Comparison of ENCODE assay signal across 1 cellular context in genomic region chr12:95102916-95103671, GRCh38.
TF ChIP-seq lines count a peak whose summit lies in the region.

No MANE protein-coding gene starts in this region.

TF ChIP-seq in HEK293, 187 proteins besides CTCF, POLR2A, EP300 and RAD21 (continued from another document and continues in another):
- TF ChIP-seq, protein P1, sequence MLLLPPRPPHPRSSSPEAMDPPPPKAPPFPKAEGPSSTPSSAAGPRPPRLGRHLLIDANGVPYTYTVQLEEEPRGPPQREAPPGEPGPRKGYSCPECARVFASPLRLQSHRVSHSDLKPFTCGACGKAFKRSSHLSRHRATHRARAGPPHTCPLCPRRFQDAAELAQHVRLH (tag by site-specific recombination; IDR thresholded peaks at IDR 0.05) = peak; percentile 94
- TF ChIP-seq ZNF529 (tag by site-specific recombination; IDR thresholded peaks at IDR 0.05; ENCODE audit: insufficient replicate concordance) (no peak), ZNF549 (tag by site-specific recombination; IDR thresholded peaks at IDR 0.05) (no peak), RBAK (tag by site-specific recombination; IDR thresholded peaks at IDR 0.05) (no peak), ZEB2 (tag by site-specific recombination; IDR thresholded peaks at IDR 0.05) (peak; percentile 98), KLF1 (tag by site-specific recombination; IDR thresholded peaks at IDR 0.05) (peak; percentile 36; the same call in 1 of the 2 replicates), ZNF302 (tag by site-specific recombination; IDR thresholded peaks at IDR 0.05; ENCODE audit: low read depth) (no peak), ZNF585B (tag by site-specific recombination; IDR thresholded peaks at IDR 0.05) (no peak), SP7 (tag by site-specific recombination; IDR thresholded peaks at IDR 0.05) (peak; percentile 98), KLF9 (tag by site-specific recombination; IDR thresholded peaks at IDR 0.05; ENCODE audit: low read depth) (no peak), ZNF776 (tag by site-specific recombination; IDR thresholded peaks at IDR 0.05; ENCODE audit: borderline replicate concordance) (no peak), SP2 (tag by site-specific recombination; IDR thresholded peaks at IDR 0.05) (peak; percentile 44), ZFHX2 (tag by site-specific recombination; conservative IDR thresholded peaks at IDR 0.05) (no peak), ZNF623 (tag by site-specific recombination; IDR thresholded peaks at IDR 0.05) (no peak), ELK4 (IDR thresholded peaks at IDR 0.05; ENCODE audit: borderline replicate concordance, low read depth, low read length) (no peak), ZNF19 (tag by site-specific recombination; IDR thresholded peaks at IDR 0.05; ENCODE audit: low read depth) (no peak), ZNF37A (tag by site-specific recombination; IDR thresholded peaks at IDR 0.05) (no peak), ZNF16 (tag by site-specific recombination; IDR thresholded peaks at IDR 0.05; ENCODE audit: low read depth) (no peak), SALL2 (tag by site-specific recombination; IDR thresholded peaks at IDR 0.05; ENCODE audit: borderline replicate concordance) (no peak), ZNF214 (tag by site-specific recombination; IDR thresholded peaks at IDR 0.05; ENCODE audit: borderline replicate concordance) (no peak; the same call in 1 of the 2 replicates), PBX3 (CRISPR knock-in tag; IDR thresholded peaks at IDR 0.05) (no peak), HOXA7 (CRISPR knock-in tag; IDR thresholded peaks at IDR 0.05; ENCODE audit: borderline replicate concordance) (no peak), ZNF660 (tag by site-specific recombination; IDR thresholded peaks at IDR 0.05) (peak; percentile 95), ZNF596 (tag by site-specific recombination; IDR thresholded peaks at IDR 0.05) (peak; percentile 64), ZNF239 (tag by site-specific recombination; IDR thresholded peaks at IDR 0.05) (no peak), OVOL3 (tag by site-specific recombination; IDR thresholded peaks at IDR 0.05) (peak; percentile 89; the same call in 1 of the 2 replicates), ZNF23 (tag by site-specific recombination; IDR thresholded peaks at IDR 0.05; ENCODE audit: borderline replicate concordance) (no peak), SP3 (tag by site-specific recombination; IDR thresholded peaks at IDR 0.05) (peak; percentile 57), ZNF48 (tag by site-specific recombination; IDR thresholded peaks at IDR 0.05) (no peak), ZNF121 (tag by site-specific recombination; IDR thresholded peaks at IDR 0.05) (no peak; the same call in 1 of the 2 replicates), ZNF362 (tag by site-specific recombination; IDR thresholded peaks at IDR 0.05) (peak; percentile 74), TSHZ1 (tag by site-specific recombination; IDR thresholded peaks at IDR 0.05; ENCODE audit: borderline replicate concordance) (peak; percentile 96), ZNF654 (tag by site-specific recombination; IDR thresholded peaks at IDR 0.05; ENCODE audit: low read depth) (0 out of 2 replicates have a peak, but pooled peaks have one; percentile 11), ZNF548 (tag by site-specific recombination; IDR thresholded peaks at IDR 0.05) (no peak), GFI1B (tag by site-specific recombination; IDR thresholded peaks at IDR 0.05) (peak; percentile 47; the same call in 1 of the 2 replicates), ZNF184 (tag by site-specific recombination; IDR thresholded peaks at IDR 0.05) (no peak), ZNF600 (tag by site-specific recombination; IDR thresholded peaks at IDR 0.05) (peak; percentile 70), ZNF560 (tag by site-specific recombination; IDR thresholded peaks at IDR 0.05; ENCODE audit: borderline replicate concordance) (no peak), ZBTB17 (tag by site-specific recombination; IDR thresholded peaks at IDR 0.05) (peak; percentile 89), ZNF350 (tag by site-specific recombination; IDR thresholded peaks at IDR 0.05) (no peak), ZNF202 (tag by site-specific recombination; IDR thresholded peaks at IDR 0.05; ENCODE audit: borderline replicate concordance) (no peak)
- TF ChIP-seq, protein P2, sequence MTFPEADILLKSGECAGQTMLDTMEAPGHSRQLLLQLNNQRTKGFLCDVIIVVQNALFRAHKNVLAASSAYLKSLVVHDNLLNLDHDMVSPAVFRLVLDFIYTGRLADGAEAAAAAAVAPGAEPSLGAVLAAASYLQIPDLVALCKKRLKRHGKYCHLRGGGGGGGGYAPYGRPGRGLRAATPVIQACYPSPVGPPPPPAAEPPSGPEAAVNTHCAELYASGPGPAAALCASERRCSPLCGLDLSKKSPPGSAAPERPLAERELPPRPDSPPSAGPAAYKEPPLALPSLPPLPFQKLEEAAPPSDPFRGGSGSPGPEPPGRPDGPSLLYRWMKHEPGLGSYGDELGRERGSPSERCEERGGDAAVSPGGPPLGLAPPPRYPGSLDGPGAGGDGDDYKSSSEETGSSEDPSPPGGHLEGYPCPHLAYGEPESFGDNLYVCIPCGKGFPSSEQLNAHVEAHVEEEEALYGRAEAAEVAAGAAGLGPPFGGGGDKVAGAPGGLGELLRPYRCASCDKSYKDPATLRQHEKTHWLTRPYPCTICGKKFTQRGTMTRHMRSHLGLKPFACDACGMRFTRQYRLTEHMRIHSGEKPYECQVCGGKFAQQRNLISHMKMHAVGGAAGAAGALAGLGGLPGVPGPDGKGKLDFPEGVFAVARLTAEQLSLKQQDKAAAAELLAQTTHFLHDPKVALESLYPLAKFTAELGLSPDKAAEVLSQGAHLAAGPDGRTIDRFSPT (tag by site-specific recombination; IDR thresholded peaks at IDR 0.05) = peak; percentile 94
- TF ChIP-seq, protein P3, sequence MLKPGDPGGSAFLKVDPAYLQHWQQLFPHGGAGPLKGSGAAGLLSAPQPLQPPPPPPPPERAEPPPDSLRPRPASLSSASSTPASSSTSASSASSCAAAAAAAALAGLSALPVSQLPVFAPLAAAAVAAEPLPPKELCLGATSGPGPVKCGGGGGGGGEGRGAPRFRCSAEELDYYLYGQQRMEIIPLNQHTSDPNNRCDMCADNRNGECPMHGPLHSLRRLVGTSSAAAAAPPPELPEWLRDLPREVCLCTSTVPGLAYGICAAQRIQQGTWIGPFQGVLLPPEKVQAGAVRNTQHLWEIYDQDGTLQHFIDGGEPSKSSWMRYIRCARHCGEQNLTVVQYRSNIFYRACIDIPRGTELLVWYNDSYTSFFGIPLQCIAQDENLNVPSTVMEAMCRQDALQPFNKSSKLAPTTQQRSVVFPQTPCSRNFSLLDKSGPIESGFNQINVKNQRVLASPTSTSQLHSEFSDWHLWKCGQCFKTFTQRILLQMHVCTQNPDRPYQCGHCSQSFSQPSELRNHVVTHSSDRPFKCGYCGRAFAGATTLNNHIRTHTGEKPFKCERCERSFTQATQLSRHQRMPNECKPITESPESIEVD (tag by site-specific recombination; IDR thresholded peaks at IDR 0.05) = peak; percentile 97
- TF ChIP-seq, protein P4, sequence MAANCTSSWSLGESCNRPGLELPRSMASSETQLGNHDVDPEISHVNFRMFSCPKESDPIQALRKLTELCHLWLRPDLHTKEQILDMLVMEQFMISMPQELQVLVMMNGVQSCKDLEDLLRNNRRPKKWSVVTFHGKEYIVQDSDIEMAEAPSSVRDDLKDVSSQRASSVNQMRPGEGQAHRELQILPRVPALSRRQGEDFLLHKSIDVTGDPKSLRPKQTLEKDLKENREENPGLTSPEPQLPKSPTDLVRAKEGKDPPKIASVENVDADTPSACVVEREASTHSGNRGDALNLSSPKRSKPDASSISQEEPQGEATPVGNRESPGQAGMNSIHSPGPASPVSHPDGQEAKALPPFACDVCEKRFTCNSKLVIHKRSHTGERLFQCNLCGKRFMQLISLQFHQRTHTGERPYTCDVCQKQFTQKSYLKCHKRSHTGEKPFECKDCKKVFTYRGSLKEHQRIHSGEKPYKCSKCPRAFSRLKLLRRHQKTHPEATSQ (tag by site-specific recombination; IDR thresholded peaks at IDR 0.05) = 0 out of 2 replicates have a peak, but pooled peaks have one; percentile 47
- TF ChIP-seq, protein P5, sequence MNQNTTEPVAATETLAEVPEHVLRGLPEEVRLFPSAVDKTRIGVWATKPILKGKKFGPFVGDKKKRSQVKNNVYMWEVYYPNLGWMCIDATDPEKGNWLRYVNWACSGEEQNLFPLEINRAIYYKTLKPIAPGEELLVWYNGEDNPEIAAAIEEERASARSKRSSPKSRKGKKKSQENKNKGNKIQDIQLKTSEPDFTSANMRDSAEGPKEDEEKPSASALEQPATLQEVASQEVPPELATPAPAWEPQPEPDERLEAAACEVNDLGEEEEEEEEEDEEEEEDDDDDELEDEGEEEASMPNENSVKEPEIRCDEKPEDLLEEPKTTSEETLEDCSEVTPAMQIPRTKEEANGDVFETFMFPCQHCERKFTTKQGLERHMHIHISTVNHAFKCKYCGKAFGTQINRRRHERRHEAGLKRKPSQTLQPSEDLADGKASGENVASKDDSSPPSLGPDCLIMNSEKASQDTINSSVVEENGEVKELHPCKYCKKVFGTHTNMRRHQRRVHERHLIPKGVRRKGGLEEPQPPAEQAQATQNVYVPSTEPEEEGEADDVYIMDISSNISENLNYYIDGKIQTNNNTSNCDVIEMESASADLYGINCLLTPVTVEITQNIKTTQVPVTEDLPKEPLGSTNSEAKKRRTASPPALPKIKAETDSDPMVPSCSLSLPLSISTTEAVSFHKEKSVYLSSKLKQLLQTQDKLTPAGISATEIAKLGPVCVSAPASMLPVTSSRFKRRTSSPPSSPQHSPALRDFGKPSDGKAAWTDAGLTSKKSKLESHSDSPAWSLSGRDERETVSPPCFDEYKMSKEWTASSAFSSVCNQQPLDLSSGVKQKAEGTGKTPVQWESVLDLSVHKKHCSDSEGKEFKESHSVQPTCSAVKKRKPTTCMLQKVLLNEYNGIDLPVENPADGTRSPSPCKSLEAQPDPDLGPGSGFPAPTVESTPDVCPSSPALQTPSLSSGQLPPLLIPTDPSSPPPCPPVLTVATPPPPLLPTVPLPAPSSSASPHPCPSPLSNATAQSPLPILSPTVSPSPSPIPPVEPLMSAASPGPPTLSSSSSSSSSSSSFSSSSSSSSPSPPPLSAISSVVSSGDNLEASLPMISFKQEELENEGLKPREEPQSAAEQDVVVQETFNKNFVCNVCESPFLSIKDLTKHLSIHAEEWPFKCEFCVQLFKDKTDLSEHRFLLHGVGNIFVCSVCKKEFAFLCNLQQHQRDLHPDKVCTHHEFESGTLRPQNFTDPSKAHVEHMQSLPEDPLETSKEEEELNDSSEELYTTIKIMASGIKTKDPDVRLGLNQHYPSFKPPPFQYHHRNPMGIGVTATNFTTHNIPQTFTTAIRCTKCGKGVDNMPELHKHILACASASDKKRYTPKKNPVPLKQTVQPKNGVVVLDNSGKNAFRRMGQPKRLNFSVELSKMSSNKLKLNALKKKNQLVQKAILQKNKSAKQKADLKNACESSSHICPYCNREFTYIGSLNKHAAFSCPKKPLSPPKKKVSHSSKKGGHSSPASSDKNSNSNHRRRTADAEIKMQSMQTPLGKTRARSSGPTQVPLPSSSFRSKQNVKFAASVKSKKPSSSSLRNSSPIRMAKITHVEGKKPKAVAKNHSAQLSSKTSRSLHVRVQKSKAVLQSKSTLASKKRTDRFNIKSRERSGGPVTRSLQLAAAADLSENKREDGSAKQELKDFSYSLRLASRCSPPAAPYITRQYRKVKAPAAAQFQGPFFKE (tag by site-specific recombination; IDR thresholded peaks at IDR 0.05; ENCODE audit: borderline replicate concordance) = no peak
